Comparison of ENCODE assay signal across 8 cellular contexts in genomic region chr3:120284702-120285507, GRCh38.
A peak's percentile ranks its signal among the peaks of the same experiment; 100 is the strongest.
DNase-seq lines count a peak whose midpoint lies in the region; ATAC-seq lines count a peak whose summit lies in the region.

Gene GPR156 (minus strand): TSS chr3:120285222. CDS start chr3:120244098, 41,124 bp downstream.

- H3K27me3 Mint-ChIP-seq in activated naive CD8-positive, alpha-beta T cell: peaks cover 44% of the 10 kb centered on the region
- peaks cover 45 to 67% of the 10 kb centered on the region in 2 donors for H3K27me3 Mint-ChIP-seq in stimulated activated naive B cell treated with anti-CD40 and anti-IgM and Interleukin-4, amounts not matched to agents 10 μg/mL and 1 μg/mL and 100 μg/mL, for 72 hours

- H3K4me1 Mint-ChIP-seq in activated naive CD8-positive, alpha-beta T cell (ENCODE audit: low read depth): peaks cover 2% of the 10 kb centered on the region
- H3K4me1 Mint-ChIP-seq in stimulated activated naive B cell treated with anti-CD40 and anti-IgM and Interleukin-4, amounts not matched to agents 10 μg/mL and 1 μg/mL and 100 μg/mL, for 72 hours: peaks cover 0 to 3% of the 10 kb centered on the region in 2 donors

- DNase-seq in NOMO-1 treated with DMSO at 0.1 percent for 48 hours (lab: John Stamatoyannopoulos, UW; ENCODE audit: unreplicated experiment): peak; percentile 7
- DNase-seq in NOMO-1 treated with dmso at 0.1 percent for 144 hours (lab: John Stamatoyannopoulos, UW; ENCODE audit: unreplicated experiment): no peak
- no peak for DNase-seq in stimulated activated naive B cell treated with anti-CD40 and anti-IgM and Interleukin-4, amounts not matched to agents 10 μg/mL and 1 μg/mL and 100 μg/mL, for 72 hours
- DNase-seq in effector memory CD4-positive, alpha-beta T cell: no peak

- H3K27ac Mint-ChIP-seq in activated naive CD8-positive, alpha-beta T cell: no peak within 1 kb of the TSS
- H3K27ac Mint-ChIP-seq in stimulated activated naive B cell treated with anti-CD40 and anti-IgM and Interleukin-4, amounts not matched to agents 10 μg/mL and 1 μg/mL and 100 μg/mL, for 72 hours: no peak within 1 kb of the TSS

- H3K27ac ChIP-seq in effector memory CD4-positive, alpha-beta T cell (ENCODE audit: insufficient read depth, low read length, poor library complexity, severe bottlenecking): no peak within 1 kb of the TSS

- ATAC-seq in stimulated activated naive B cell treated with anti-CD40 and anti-IgM and Interleukin-4, amounts not matched to agents 10 μg/mL and 1 μg/mL and 100 μg/mL, for 72 hours (replicated peaks): peak; percentile 72 to 83
- ATAC-seq in GM21367 (IDR thresholded peaks at IDR 0.05; ENCODE audit: unreplicated experiment) (no peak), GM18907 (IDR thresholded peaks at IDR 0.05; ENCODE audit: unreplicated experiment) (no peak)

- H3K4me3 Mint-ChIP-seq in activated naive CD8-positive, alpha-beta T cell: peak within 1 kb of the TSS; percentile 59
- peak within 1 kb of the TSS; percentile 47 to 59 for H3K4me3 Mint-ChIP-seq in stimulated activated naive B cell treated with anti-CD40 and anti-IgM and Interleukin-4, amounts not matched to agents 10 μg/mL and 1 μg/mL and 100 μg/mL, for 72 hours

- peaks cover 8% of the 10 kb centered on the region for H3K27me3 ChIP-seq in effector memory CD4-positive, alpha-beta T cell (replicated peaks; ENCODE audit: control insufficient read depth, insufficient read depth, low read length, poor library complexity, severe bottlenecking)

- peaks cover 2% of the 10 kb centered on the region for H3K36me3 Mint-ChIP-seq in activated naive CD8-positive, alpha-beta T cell
- no peaks in the 10 kb centered on the region for H3K36me3 Mint-ChIP-seq in stimulated activated naive B cell treated with anti-CD40 and anti-IgM and Interleukin-4, amounts not matched to agents 10 μg/mL and 1 μg/mL and 100 μg/mL, for 72 hours

- no peaks in the 10 kb centered on the region for H3K9me3 ChIP-seq in effector memory CD4-positive, alpha-beta T cell (ENCODE audit: control insufficient read depth, low read length)

- H3K9me3 Mint-ChIP-seq in activated naive CD8-positive, alpha-beta T cell (ENCODE audit: low read depth): no peaks in the 10 kb centered on the region
- peaks cover 1% of the 10 kb centered on the region in 2 donors for H3K9me3 Mint-ChIP-seq in stimulated activated naive B cell treated with anti-CD40 and anti-IgM and Interleukin-4, amounts not matched to agents 10 μg/mL and 1 μg/mL and 100 μg/mL, for 72 hours

- H3K4me3 ChIP-seq in iPS-11a (ENCODE audit: low read depth, low read length): peak within 1 kb of the TSS; percentile 42
- H3K4me3 ChIP-seq in effector memory CD4-positive, alpha-beta T cell (ENCODE audit: insufficient read depth, low read depth, low read length, poor library complexity, severe bottlenecking): no peak within 1 kb of the TSS

- no peaks in the 10 kb centered on the region for H3K36me3 ChIP-seq in effector memory CD4-positive, alpha-beta T cell (ENCODE audit: control insufficient read depth, insufficient read depth, low read length)

- H3K4me1 ChIP-seq in effector memory CD4-positive, alpha-beta T cell (ENCODE audit: control insufficient read depth, insufficient read depth, low read length, poor library complexity, severe bottlenecking): no peaks in the 10 kb centered on the region

Comparison
In these comparisons a context has a peak if more than half of its experiments do, and no peak if none do; other contexts are left out.
1. ATAC-seq: peak in stimulated activated naive B cell treated with anti-CD40 and anti-IgM and Interleukin-4, amounts not matched to agents 10 μg/mL and 1 μg/mL and 100 μg/mL, for 72 hours (2 of 2); none in GM21367 (single experiment) and GM18907 (single experiment).